ENCODE assay signal across 8 cellular contexts in the genomic region with DNA sequence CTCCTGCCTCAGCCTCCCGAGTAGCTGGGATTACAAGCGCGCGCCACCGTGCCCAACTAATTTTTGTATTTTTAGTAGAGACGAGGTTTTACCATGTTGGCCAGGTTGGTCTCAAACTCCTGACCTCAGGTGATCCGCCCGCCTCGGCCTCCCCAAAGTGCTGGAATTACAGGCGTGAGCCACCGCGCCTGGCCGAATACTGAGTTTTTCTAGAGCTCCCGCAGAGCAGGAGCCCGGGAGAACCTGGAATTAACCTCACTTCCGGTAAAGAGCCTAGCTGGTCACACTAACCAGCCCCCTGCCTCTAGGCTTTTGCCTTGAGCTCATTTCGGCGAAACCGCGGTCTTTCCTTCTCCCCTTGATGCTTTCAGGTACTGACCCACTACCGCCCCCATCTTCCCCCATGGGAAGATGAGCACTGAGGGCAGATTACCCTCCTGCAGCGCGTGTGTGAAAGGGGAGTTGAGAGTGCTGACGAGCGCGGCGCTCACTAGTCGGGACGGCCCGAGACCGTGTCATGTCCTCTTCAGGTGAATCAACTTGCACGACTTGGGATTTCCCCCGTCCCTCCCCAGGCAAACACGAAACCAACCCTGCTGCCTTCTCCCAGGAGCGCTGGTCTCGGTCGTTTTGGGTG. TPM values are rescaled to one million over a fixed set of nuclear protein-coding genes. Genes with fewer than 3 reads are reported as not detected.
DNase-seq lines count a peak whose midpoint lies in the region; ATAC-seq, FAIRE-seq and TF ChIP-seq lines count a peak whose summit lies in the region.

No MANE protein-coding gene starts in this region.

- POLR2A ChIA-PET in endothelial cell of umbilical vein (lab: Charles Lee) = interaction anchor here (0.7 to 4.7 kb wide), 4 partner anchors 8 to 226 kb away, joined by 3 to 45 read pairs (median 6); partner anchors contain the start of gene RPL23A

- no peaks in the 10 kb centered on the region for H3K9me3 Mint-ChIP-seq in nephron

- H3K36me3 ChIP-seq in endothelial cell of umbilical vein (ENCODE audit: control insufficient read depth in 2 of 2, extremely low read depth in 1 of 2, insufficient read depth in 2 of 2, low read length in 2 of 2) = peaks cover 7 to 12% of the 10 kb centered on the region in 2 experiments

- peak overlapping the region; percentile 76 for H2AFZ ChIP-seq in endothelial cell of umbilical vein (ENCODE audit: low read depth, low read length)

- H3K27ac ChIP-seq in endothelial cell of umbilical vein (ENCODE audit: insufficient read depth, low read depth, low read length) (no peak overlapping the region), temporal lobe (ENCODE audit: low read depth, low read length) (peak overlapping the region; percentile 87)

- peak overlapping the region; percentile 96 to 99 (median 98) for H3K4me3 Mint-ChIP-seq in nephron

- dilution Hi-C loops in endothelial cell of umbilical vein (cut with MboI; ENCODE audit: extremely low pct_ligation_motif_present, low sequenced_read_pairs) = no loop called here

- H3K4me1 ChIP-seq in endothelial cell of umbilical vein (ENCODE audit: control insufficient read depth, extremely low read depth, insufficient read depth, low read length) = peaks cover 27% of the 10 kb centered on the region

- peaks cover 7% of the 10 kb centered on the region for H3K79me2 ChIP-seq in endothelial cell of umbilical vein (ENCODE audit: control insufficient read depth, insufficient read depth, low read length)

- no peaks in the 10 kb centered on the region for H4K20me1 ChIP-seq in endothelial cell of umbilical vein (replicated peaks; ENCODE audit: control insufficient read depth, extremely low read depth, insufficient read depth, low read length)

- H3K27me3 Mint-ChIP-seq in nephron (ENCODE audit: low read depth) = no peaks in the 10 kb centered on the region

- DNase-seq in AML-193 (lab: John Stamatoyannopoulos, UW) = peak; percentile 33 to 62
- DNase-seq in NCI-H526 treated with DMSO at 0.1 percent for 48 hours (lab: John Stamatoyannopoulos, UW) = peak; percentile 83
- DNase-seq in activated CD8-positive, alpha-beta memory T cell treated with anti-CD3 and anti-CD28 coated beads for 24 hours = peak; percentile 92
- DNase-seq in endothelial cell of umbilical vein (ENCODE audit: low read depth, low spot score) = peak; percentile 50

- peak overlapping the region; percentile 66 for H3K4me2 ChIP-seq in endothelial cell of umbilical vein (ENCODE audit: insufficient read depth, low read length)

- peaks cover 24% of the 10 kb centered on the region for H3K36me3 Mint-ChIP-seq in nephron (ENCODE audit: low read depth)

- no peaks in the 10 kb centered on the region for H3K9me3 ChIP-seq in endothelial cell of umbilical vein (replicated peaks; ENCODE audit: control insufficient read depth, insufficient read depth, low read length)

- peaks cover 27% of the 10 kb centered on the region for H3K4me1 Mint-ChIP-seq in nephron

- BruUV-seq in endothelial cell of umbilical vein (replicated peaks; lab: Mats Ljungman, UMichigan) = no TSS peak

- peak overlapping the region; percentile 71 to 97 (median 91) for H3K27ac Mint-ChIP-seq in nephron

- peak; percentile 71 for FAIRE-seq in endothelial cell of umbilical vein (lab: Jason Lieb, UNC)

- peak overlapping the region; percentile 49 to 64 (median 60) for H3K4me3 ChIP-seq in endothelial cell of umbilical vein (replicated peaks in 1 of 3; ENCODE audit: insufficient read depth in 1 of 3, low read depth in 1 of 3, low read length in 3 of 3)

- CTCF ChIA-PET in endothelial cell of umbilical vein (lab: Charles Lee) = interaction anchor here (1.3 to 13.7 kb wide), 18 partner anchors 8 to 389 kb away, joined by 3 to 602 read pairs (median 18); partner anchors contain the start of genes FAM222B, FLOT2, PHF12 and PROCA1

- H3K9me1 ChIP-seq in endothelial cell of umbilical vein (replicated peaks; ENCODE audit: control insufficient read depth, extremely low read depth, insufficient read depth, low read length) = no peaks in the 10 kb centered on the region

- intact Hi-C loops in endothelial cell of umbilical vein (cut with micrococcal nuclease) = loop anchor here (1.0 to 2.0 kb wide), 5 partner anchors 22 to 224 kb away; partner anchors contain the start of gene DHRS13

- peak overlapping the region; percentile 77 for H3K9ac ChIP-seq in endothelial cell of umbilical vein (replicated peaks; ENCODE audit: extremely low read depth, insufficient read depth, low read length)

- no peaks in the 10 kb centered on the region for H3K27me3 ChIP-seq in endothelial cell of umbilical vein (ENCODE audit: control insufficient read depth in 2 of 2, insufficient read depth in 2 of 2, low read length in 2 of 2)

- ATAC-seq in GM18868 (IDR thresholded peaks at IDR 0.05; ENCODE audit: unreplicated experiment) = peak; percentile 44
- ATAC-seq in HG03097 (IDR thresholded peaks at IDR 0.05; ENCODE audit: low FRiP score, unreplicated experiment) = peak; percentile 33

- TF ChIP-seq CTCF in endothelial cell of umbilical vein (IDR thresholded peaks at IDR 0.05; ENCODE audit: extremely low read depth in 1 of 2, insufficient read depth in 1 of 2, low read depth in 1 of 2, low read length in 2 of 2) (peak; percentile 13 to 32), nephron (IDR thresholded peaks at IDR 0.05; ENCODE audit: unreplicated experiment in 3 of 3) (peak in 2 of 3 experiments; percentile 10 to 13)

- no peak for TF ChIP-seq POLR2A in endothelial cell of umbilical vein (IDR thresholded peaks at IDR 0.05; ENCODE audit: low read depth, low read length)

TF ChIP-seq in endothelial cell of umbilical vein, 7 proteins besides CTCF, POLR2A, EP300 and RAD21:
- no peak for TF ChIP-seq FOS (IDR thresholded peaks at IDR 0.05; ENCODE audit: borderline replicate concordance, insufficient read depth, low read length)
- no peak for TF ChIP-seq JUN (IDR thresholded peaks at IDR 0.05; ENCODE audit: borderline replicate concordance, insufficient read depth, insufficient read length, low read depth)
- TF ChIP-seq, protein P1, sequence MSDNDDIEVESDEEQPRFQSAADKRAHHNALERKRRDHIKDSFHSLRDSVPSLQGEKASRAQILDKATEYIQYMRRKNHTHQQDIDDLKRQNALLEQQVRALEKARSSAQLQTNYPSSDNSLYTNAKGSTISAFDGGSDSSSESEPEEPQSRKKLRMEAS (IDR thresholded peaks at IDR 0.05; ENCODE audit: insufficient read depth, insufficient read length) = no peak

RNA-seq across cellular contexts. Expression of gene NEK8, which starts 0.7 kb away (rescaled TPM):
- 3.0 and 3.1 TPM in 2 replicates for total RNA-seq in endothelial cell of umbilical vein
- polyA plus RNA-seq in endothelial cell of umbilical vein = 3.2 and 3.6 TPM in 2 replicates
- polyA plus RNA-seq in endothelial cell of umbilical vein (2011; cell fraction: cytosol; rRNA removed) = 2.5 TPM in 2 replicates
- 9.8 and 10.0 TPM in 2 replicates for polyA plus RNA-seq in endothelial cell of umbilical vein (2011; cell fraction: nucleus; rRNA removed)
- polyA plus RNA-seq in endothelial cell of umbilical vein (2012) = 1.4 and 2.8 TPM in 2 replicates
- polyA minus RNA-seq in endothelial cell of umbilical vein = 8.2 and 12.0 TPM in 2 replicates
- 2.8 TPM for polyA minus RNA-seq in endothelial cell of umbilical vein (2011; cell fraction: cytosol; rRNA and poly(A)+ RNA removed)
- 3.2 and 5.9 TPM in 2 replicates for polyA minus RNA-seq in endothelial cell of umbilical vein (2011; cell fraction: nucleus; rRNA and poly(A)+ RNA removed)
- total RNA-seq in temporal lobe = 1.7 TPM

RNA-seq across cellular contexts. Expression of gene TLCD1, which starts 1.8 kb away (rescaled TPM):
- total RNA-seq in endothelial cell of umbilical vein (1.8 and 2.6 TPM in 2 replicates), temporal lobe (0.98 TPM)
- 6.8 and 8.1 TPM in 2 replicates for polyA plus RNA-seq in endothelial cell of umbilical vein
- polyA plus RNA-seq in endothelial cell of umbilical vein (2011; cell fraction: cytosol; rRNA removed) = 3.7 and 4.1 TPM in 2 replicates
- polyA plus RNA-seq in endothelial cell of umbilical vein (2011; cell fraction: nucleus; rRNA removed) = 1.3 TPM in 2 replicates
- 4.2 and 4.8 TPM in 2 replicates for polyA plus RNA-seq in endothelial cell of umbilical vein (2012)
- polyA minus RNA-seq in endothelial cell of umbilical vein = 4.9 and 10.5 TPM in 2 replicates
- polyA minus RNA-seq in endothelial cell of umbilical vein (2011; cell fraction: cytosol; rRNA and poly(A)+ RNA removed) = 15.7 TPM
- 2.3 and 3.2 TPM in 2 replicates for polyA minus RNA-seq in endothelial cell of umbilical vein (2011; cell fraction: nucleus; rRNA and poly(A)+ RNA removed)

RNA-seq across cellular contexts. Expression of gene RPL23A, which starts 8.1 kb away (rescaled TPM):
- total RNA-seq in endothelial cell of umbilical vein (1,554 and 1,573 TPM in 2 replicates), temporal lobe (271 TPM)
- polyA plus RNA-seq in endothelial cell of umbilical vein = 717 and 827 TPM in 2 replicates
- 993 and 1,226 TPM in 2 replicates for polyA plus RNA-seq in endothelial cell of umbilical vein (2011; cell fraction: cytosol; rRNA removed)
- 339 and 378 TPM in 2 replicates for polyA plus RNA-seq in endothelial cell of umbilical vein (2011; cell fraction: nucleus; rRNA removed)
- 2,014 and 2,153 TPM in 2 replicates for polyA plus RNA-seq in endothelial cell of umbilical vein (2012)
- 684 and 801 TPM in 2 replicates for polyA minus RNA-seq in endothelial cell of umbilical vein
- 892 TPM for polyA minus RNA-seq in endothelial cell of umbilical vein (2011; cell fraction: cytosol; rRNA and poly(A)+ RNA removed)
- 133 and 142 TPM in 2 replicates for polyA minus RNA-seq in endothelial cell of umbilical vein (2011; cell fraction: nucleus; rRNA and poly(A)+ RNA removed)

RNA-seq across cellular contexts. Expression of gene RAB34, which starts 10.2 kb away (rescaled TPM):
- 62.3 and 87.1 TPM in 2 replicates for total RNA-seq in endothelial cell of umbilical vein
- polyA plus RNA-seq in endothelial cell of umbilical vein = 113 and 116 TPM in 2 replicates
- polyA plus RNA-seq in endothelial cell of umbilical vein (2011; cell fraction: cytosol; rRNA removed) = 104 and 108 TPM in 2 replicates
- 104 and 112 TPM in 2 replicates for polyA plus RNA-seq in endothelial cell of umbilical vein (2011; cell fraction: nucleus; rRNA removed)
- polyA plus RNA-seq in endothelial cell of umbilical vein (2012) = 137 and 148 TPM in 2 replicates
- 83.4 and 110 TPM in 2 replicates for polyA minus RNA-seq in endothelial cell of umbilical vein
- 101 TPM for polyA minus RNA-seq in endothelial cell of umbilical vein (2011; cell fraction: cytosol; rRNA and poly(A)+ RNA removed)
- 18.9 and 21.4 TPM in 2 replicates for polyA minus RNA-seq in endothelial cell of umbilical vein (2011; cell fraction: nucleus; rRNA and poly(A)+ RNA removed)
- total RNA-seq in temporal lobe = 10.1 TPM

RNA-seq across cellular contexts. Expression of gene TRAF4, which starts 16.0 kb away (rescaled TPM):
- total RNA-seq in endothelial cell of umbilical vein (81.9 and 83.9 TPM in 2 replicates), temporal lobe (28.3 TPM)
- polyA plus RNA-seq in endothelial cell of umbilical vein = 79.5 and 97.3 TPM in 2 replicates
- polyA plus RNA-seq in endothelial cell of umbilical vein (2011; cell fraction: cytosol; rRNA removed) = 39.7 and 52.6 TPM in 2 replicates
- polyA plus RNA-seq in endothelial cell of umbilical vein (2011; cell fraction: nucleus; rRNA removed) = 159 and 165 TPM in 2 replicates
- polyA plus RNA-seq in endothelial cell of umbilical vein (2012) = 32.7 and 45.3 TPM in 2 replicates
- polyA minus RNA-seq in endothelial cell of umbilical vein = 44.3 and 58.8 TPM in 2 replicates
- 107 TPM for polyA minus RNA-seq in endothelial cell of umbilical vein (2011; cell fraction: cytosol; rRNA and poly(A)+ RNA removed)
- polyA minus RNA-seq in endothelial cell of umbilical vein (2011; cell fraction: nucleus; rRNA and poly(A)+ RNA removed) = 46.6 and 68.8 TPM in 2 replicates
